28 cellular contexts compared by ENCODE assay signal in the genomic region with DNA sequence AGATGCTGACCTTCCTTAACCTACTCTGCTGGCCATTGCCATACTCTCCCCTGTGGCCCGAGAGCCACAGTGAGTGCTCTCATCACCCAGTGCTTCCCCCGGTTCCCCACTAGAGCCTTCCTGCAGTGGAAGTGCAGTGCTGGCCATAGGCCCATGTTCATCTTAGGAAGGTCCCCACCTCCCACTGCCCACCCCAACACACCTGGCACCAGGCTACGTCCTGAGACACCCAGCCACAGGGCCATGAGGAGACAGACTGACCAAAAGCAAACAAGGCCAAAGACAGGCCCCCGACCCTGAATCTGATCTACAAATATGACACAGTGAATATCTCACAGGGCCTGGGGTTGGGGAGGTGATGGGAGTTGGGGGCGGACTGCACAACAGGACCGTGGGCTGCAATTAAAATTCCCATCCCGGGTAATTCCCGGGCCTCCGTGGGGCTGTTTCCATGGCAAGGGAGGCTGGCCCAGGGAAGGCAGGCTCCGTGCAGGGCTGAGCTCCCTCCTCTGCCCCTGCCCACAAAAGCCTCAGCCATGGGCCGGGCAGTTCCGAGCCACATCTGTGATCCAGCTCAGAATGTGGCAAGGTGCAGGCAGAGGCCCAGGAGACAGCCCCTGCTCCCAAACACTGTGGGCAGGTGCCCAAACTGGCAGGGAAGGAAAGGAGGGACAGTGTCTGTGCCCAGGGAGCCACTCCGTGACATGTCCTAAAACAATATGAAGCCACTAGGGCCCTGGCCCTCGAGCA. TPM values are rescaled to one million over a fixed set of nuclear protein-coding genes. Genes with fewer than 3 reads are reported as not detected.
"Had no signal": no experiment of that assay in that cellular context is flagged by ENCODE, and none has a peak within 500 bp of the region (broad histone marks: within the 10 kb centered on the region; RNA-seq: fewer than 3 reads in every experiment).

No MANE protein-coding gene starts in this region.

- FAIRE-seq: colon, urothelium cell line had no signal

- ATAC-seq: esophagus mucosa; foreskin keratinocyte; gastroesophageal sphincter; heart left ventricle; left colon; lower lobe of right lung; natural killer cell; right cardiac atrium; stimulated activated naive CD8-positive, alpha-beta T cell treated with anti-CD3 and anti-CD28 coated beads, Interleukin-15, Interleukin-2, amounts not matched to agents 100 U/mL and 50 U/mL, for 24 hours had no signal

- H3K4me2 ChIP-seq: hepatocyte had no signal

- H3K27ac ChIP-seq: epithelial cell of prostate, foreskin keratinocyte, gastroesophageal sphincter, heart left ventricle, hepatocyte, left ventricle myocardium inferior, lower lobe of right lung, neutrophil, parathyroid adenoma, prostate gland, skin epidermis, spleen, testis, tibial nerve, upper lobe of left lung had no signal

- H3K4me3 ChIP-seq: gastroesophageal sphincter, heart left ventricle, hepatocyte, left ventricle myocardium inferior, lower lobe of right lung, prostate gland, skin epidermis, spleen, testis, tibial nerve, upper lobe of left lung had no signal

- H3K4me1 ChIP-seq: foreskin keratinocyte, lower lobe of right lung, parathyroid adenoma, prostate gland, testis had no signal

- H3K27me3 ChIP-seq: gastroesophageal sphincter, testis, tibial nerve had no signal

- H3K36me3 ChIP-seq: gastroesophageal sphincter, heart left ventricle, left ventricle myocardium inferior, lower lobe of right lung, neutrophil, prostate gland, spleen, tibial nerve, upper lobe of left lung had no signal

- H3K9me3 ChIP-seq: gastroesophageal sphincter, heart left ventricle, left ventricle myocardium inferior, lower lobe of right lung, neutrophil, prostate gland, spleen, testis, tibial nerve, upper lobe of left lung had no signal

- H2AFZ ChIP-seq: hepatocyte, parathyroid adenoma had no signal

- H3K9ac ChIP-seq: parathyroid adenoma had no signal

- H3K79me2 ChIP-seq: hepatocyte, parathyroid adenoma had no signal

- DNase-seq: cerebellar nuclear complex; effector CD8-positive, alpha-beta T cell; endodermal cell; foreskin keratinocyte; heart left ventricle; left colon; left ventricle myocardium inferior; lower lobe of right lung; natural killer cell; right cardiac atrium; spleen; stimulated activated CD4-positive, alpha-beta T cell treated with anti-CD3 and anti-CD28 coated beads, Interleukin-4, amount 100 ng/mL, for 4 hours; stimulated activated naive CD8-positive, alpha-beta T cell treated with anti-CD3 and anti-CD28 coated beads, Interleukin-15, Interleukin-2, amounts not matched to agents 100 U/mL and 50 U/mL, for 24 hours; substantia nigra; testis; upper lobe of left lung had no signal

RNA-seq across cellular contexts. Expression of gene CHST1, which starts 5.1 kb away (rescaled TPM):
- total RNA-seq: foreskin keratinocyte, mononuclear cell, natural killer cell had no signal
- polyA plus RNA-seq: foreskin keratinocyte had no signal
